Comparison of ENCODE assay signal across 17 cellular contexts in the genomic region with DNA sequence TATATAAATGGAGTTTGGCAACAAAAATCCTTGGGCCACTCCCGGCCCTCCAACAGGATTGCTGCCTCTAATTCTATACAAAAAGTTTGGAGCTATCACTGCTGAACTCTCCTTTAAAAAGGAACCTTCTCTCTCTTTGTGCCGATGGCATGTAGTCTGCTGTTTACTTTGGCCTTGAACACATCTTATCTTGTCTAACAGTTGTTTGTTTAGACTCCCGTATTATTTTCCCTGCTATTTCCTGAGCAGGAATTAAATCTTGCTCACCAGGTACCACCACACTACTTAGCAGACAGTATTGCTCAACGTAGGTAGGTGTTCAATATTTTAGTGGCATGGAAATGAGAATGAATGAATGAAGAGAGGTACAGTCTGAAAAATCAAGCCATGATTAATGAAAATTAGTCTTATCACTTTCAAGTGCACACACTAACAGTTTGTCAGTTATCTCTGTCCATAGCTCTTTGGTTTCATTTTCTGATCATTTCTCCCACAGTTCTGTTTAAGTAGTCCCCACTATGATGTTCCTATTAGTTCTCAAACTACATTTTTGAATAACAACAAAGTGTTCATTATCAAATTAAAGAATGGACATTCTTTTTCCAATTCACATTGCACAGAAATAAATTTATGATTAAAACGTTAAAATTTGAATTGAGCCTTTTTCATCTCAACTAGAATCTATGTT. TPM values are rescaled to one million over a fixed set of nuclear protein-coding genes. Genes with fewer than 3 reads are reported as not detected.
DNase-seq lines count a peak whose midpoint lies in the region; ATAC-seq and TF ChIP-seq lines count a peak whose summit lies in the region.
"Had no signal": no experiment of that assay in that cellular context is flagged by ENCODE, and none has a peak within 500 bp of the region (broad histone marks: within the 10 kb centered on the region; RNA-seq: fewer than 3 reads in every experiment).

No MANE protein-coding gene starts in this region.

- CTCF ChIA-PET in RWPE1 (lab: Yijun Ruan, JAX), result interaction anchor here (0.7 kb wide), 1 partner anchor 562 kb away, joined by 3 read pairs; no protein-coding TSS in a partner anchor

- H3K27me3 ChIP-seq in HUES48 (ENCODE audit: control insufficient read depth, insufficient read depth, low read length), result peaks cover 7% of the 10 kb centered on the region

- ATAC-seq in GM21423 (IDR thresholded peaks at IDR 0.05; ENCODE audit: unreplicated experiment), result no peak
- ATAC-seq: left colon had no signal

- in situ Hi-C loops in Caki2 (cut with HindIII; ENCODE audit: low pct_unique_long_range_greater_than_20kb, low sequenced_read_pairs), result no loop called here

- POLR2A ChIA-PET in RWPE1 (lab: Yijun Ruan, JAX; ENCODE audit: low non-redundant PET), result no interaction called here

- no peaks in the 10 kb centered on the region for H3K9me3 ChIP-seq in HUES48 (ENCODE audit: control insufficient read depth, insufficient read depth, low read length)
- H3K9me3 ChIP-seq: Peyer's patch had no signal

- TF ChIP-seq CTCF in RWPE1 (conservative IDR thresholded peaks at IDR 0.05; ENCODE audit: low read depth), result no peak

- H3K9ac ChIP-seq in HUES48 (ENCODE audit: low read depth, low read length), result no peak overlapping the region

- H3K27ac ChIP-seq in HUES48 (ENCODE audit: low read depth, low read length) (no peak overlapping the region), caudate nucleus (ENCODE audit: low read depth, low read length) (peak overlapping the region; percentile 40), RWPE1 (no peak overlapping the region)
- H3K27ac ChIP-seq: epithelial cell of prostate, Peyer's patch, SK-N-MC had no signal

- peak overlapping the region; percentile 73; the same call in 1 of the 2 replicates for H3K4me3 ChIP-seq in HUES48 (ENCODE audit: low read depth, low read length)
- H3K4me3 ChIP-seq: Peyer's patch, SK-N-MC had no signal

- H3K4me1 ChIP-seq in HUES48 (ENCODE audit: control insufficient read depth, insufficient read depth, low read length), result peaks cover 55% of the 10 kb centered on the region

- DNase-seq in Caki2 (ENCODE audit: low read depth) (peak; percentile 18), caudate nucleus (lab: John Stamatoyannopoulos, UW) (no peak), pons (ENCODE audit: low spot score) (peak; percentile 52), UCSD-AML1 (lab: John Stamatoyannopoulos, UW; ENCODE audit: unreplicated experiment) (no peak), LoVo (ENCODE audit: low spot score) (no peak), RWPE1 (ENCODE audit: low spot score) (no peak)
- DNase-seq: CD4-positive, alpha-beta memory T cell; foreskin melanocyte; KBM-7; left colon; NCI-H2081; NCI-H526 treated with DMSO at 0.1 percent for 48 hours; Peyer's patch had no signal

- H3K36me3 ChIP-seq in HUES48 (ENCODE audit: control insufficient read depth, insufficient read depth, low read length), result no peaks in the 10 kb centered on the region
- H3K36me3 ChIP-seq: Peyer's patch had no signal

RNA-seq across cellular contexts. Expression of a gene that starts 6.9 kb away (rescaled TPM):
- 3.2 TPM in 2 replicates for total RNA-seq in Caki2 (2014; rRNA removed; shearing (Covaris generic); ENCODE audit: low replicate concordance)

RNA-seq across cellular contexts. Expression of a gene that starts 48.2 kb away (rescaled TPM):
- 25.9 and 36.1 TPM in 2 replicates for total RNA-seq in Caki2 (2014; rRNA removed; shearing (Covaris generic); ENCODE audit: low replicate concordance)

Comparison
In these comparisons a context has a peak if more than half of its experiments do, and no peak if none do; other contexts are left out.
1. DNase-seq: peak in Caki2 (single experiment) and pons (single experiment); none in caudate nucleus (0 of 61), UCSD-AML1 (single experiment), LoVo (single experiment) and RWPE1 (single experiment).